In the genomic region with DNA sequence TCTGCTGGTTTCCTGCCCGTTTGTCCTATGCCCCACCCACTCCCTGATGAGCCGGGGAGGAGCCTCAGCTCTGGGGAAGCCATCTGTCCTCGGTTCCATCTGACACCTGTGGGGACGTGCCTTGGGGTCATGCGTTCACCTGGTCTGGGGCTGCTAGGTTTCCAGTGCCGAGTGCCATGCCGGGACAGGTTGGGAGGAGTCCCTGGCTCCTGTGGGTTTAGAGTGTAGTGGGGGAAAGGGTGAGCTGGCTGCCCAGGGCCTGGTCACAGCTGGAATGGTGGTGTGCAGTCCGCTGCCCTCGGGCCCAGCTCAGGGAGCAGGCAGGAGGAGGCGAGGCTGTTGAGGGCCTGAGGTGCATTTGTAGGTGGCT, we compare ENCODE assay signal across 8 cellular contexts. TPM values are rescaled to one million over a fixed set of nuclear protein-coding genes. Genes with fewer than 3 reads are reported as not detected.
DNase-seq lines count a peak whose midpoint lies in the region; ATAC-seq and TF ChIP-seq lines count a peak whose summit lies in the region.

No MANE protein-coding gene starts in this region.

- POLR2A ChIA-PET in naive thymus-derived CD8-positive, alpha-beta T cell (lab: Charles Lee) = interaction anchor here (1.1 to 1.9 kb wide), 2 partner anchors 12 to 55 kb away, joined by 6 read pairs; no protein-coding TSS in a partner anchor

- peak overlapping the region; percentile 79 to 97 (median 92) for H3K4me3 Mint-ChIP-seq in naive thymus-derived CD8-positive, alpha-beta T cell

- H3K27ac ChIP-seq in cardiac muscle cell (peak overlapping the region; percentile 81), dorsolateral prefrontal cortex (peak overlapping the region in 3 of 59 donors; percentile 5 to 53 (median 27))

- no peaks in the 10 kb centered on the region for H3K36me3 ChIP-seq in cardiac muscle cell

- intact Hi-C loops in cardiac septum (cut with DNase I) = no loop called here
- intact Hi-C loops in dorsolateral prefrontal cortex (cut with DNase I) = loop anchor here in 1 of 2 donors (5.0 kb wide), 1 partner anchor 56 kb away; no protein-coding TSS in a partner anchor

- no peaks in the 10 kb centered on the region for H3K9me3 ChIP-seq in cardiac muscle cell (ENCODE audit: low read depth)

- H3K4me1 ChIP-seq in cardiac muscle cell (ENCODE audit: low read depth) = peaks cover 9% of the 10 kb centered on the region

- TF ChIP-seq CTCF in cardiac muscle cell (IDR thresholded peaks at IDR 0.05; ENCODE audit: low read depth, low read length) (no peak), dorsolateral prefrontal cortex (IDR thresholded peaks at IDR 0.05 in 54 of 56, conservative IDR thresholded peaks at IDR 0.05 in 2 of 56; ENCODE audit: low read depth in 1 of 56, partially characterized antibody in 56 of 56) (no peak)

- no peak for ATAC-seq in naive thymus-derived CD8-positive, alpha-beta T cell
- ATAC-seq in HG02610 (IDR thresholded peaks at IDR 0.05; ENCODE audit: unreplicated experiment) (no peak), HG03469 (IDR thresholded peaks at IDR 0.05; ENCODE audit: unreplicated experiment) (no peak)

- H3K27me3 Mint-ChIP-seq in naive thymus-derived CD8-positive, alpha-beta T cell = no peaks in the 10 kb centered on the region

- DNase-seq in cardiac muscle cell (ENCODE audit: low read depth in 1 of 2, low spot score in 1 of 2) (peak in 1 of 2 donors; percentile 15), cardiac septum (ENCODE audit: low spot score) (no peak), SW480 (ENCODE audit: low spot score) (peak; percentile 49), dorsolateral prefrontal cortex (no peak), COR-L47 (lab: John Stamatoyannopoulos, UW) (no peak)
- DNase-seq in naive thymus-derived CD8-positive, alpha-beta T cell = peak in 4 of 10 donors; percentile 10 to 29 (median 21)

- peaks cover 25 to 52% (median 47%) of the 10 kb centered on the region in 4 donors for H3K4me1 Mint-ChIP-seq in naive thymus-derived CD8-positive, alpha-beta T cell

- H3K27ac Mint-ChIP-seq in naive thymus-derived CD8-positive, alpha-beta T cell = peak overlapping the region in 9 of 10 donors; percentile 54 to 95 (median 78)

- H3K27me3 ChIP-seq in cardiac muscle cell (no peaks in the 10 kb centered on the region), dorsolateral prefrontal cortex (no peaks in the 10 kb centered on the region)

- H3K36me3 Mint-ChIP-seq in naive thymus-derived CD8-positive, alpha-beta T cell = peaks cover 0 to 8% (median 0%) of the 10 kb centered on the region in 3 donors

- H3K9me3 Mint-ChIP-seq in naive thymus-derived CD8-positive, alpha-beta T cell = no peaks in the 10 kb centered on the region

- H3K4me3 ChIP-seq in cardiac muscle cell (peak overlapping the region; percentile 95), dorsolateral prefrontal cortex (peak overlapping the region in 52 of 59 donors; percentile 53 to 85 (median 74))

RNA-seq across cellular contexts. Expression of a gene that starts 2.5 kb away (rescaled TPM):
- total RNA-seq in cardiac muscle cell = 58.5 and 90.6 TPM in 2 replicates
- polyA plus RNA-seq in cardiac muscle cell = 74.6 and 79.5 TPM in 2 replicates
- total RNA-seq in cardiac septum = 27.6 TPM
- 10 to 100 TPM; 35.7 to 91.2 (median 55.2) TPM for total RNA-seq in dorsolateral prefrontal cortex
- total RNA-seq in naive thymus-derived CD8-positive, alpha-beta T cell = 10 to 100 TPM; 44.0 to 50.1 TPM
- polyA plus RNA-seq in naive thymus-derived CD8-positive, alpha-beta T cell = 10 to 100 TPM; 14.3 to 18.7 (median 14.7) TPM
